1 cellular context compared by ENCODE assay signal in genomic region chr6:7974932-7975763, GRCh38.
TF ChIP-seq lines count a peak whose summit lies in the region.

No MANE protein-coding gene starts in this region.

TF ChIP-seq in K562, 482 proteins besides CTCF, POLR2A, EP300 and RAD21 (continued from another document and continues in another):
- 0 out of 2 replicates have a peak, but pooled peaks have one; percentile 35 for TF ChIP-seq NR2C2 (CRISPR knock-in tag; IDR thresholded peaks at IDR 0.05)
- peak; percentile 66 for TF ChIP-seq NR2C2 (tag; IDR thresholded peaks at IDR 0.05)
- no peak for TF ChIP-seq WHSC1 (IDR thresholded peaks at IDR 0.05; ENCODE audit: low read length)
- TF ChIP-seq YBX1 (IDR thresholded peaks at IDR 0.05): no peak
- TF ChIP-seq MTA3 (IDR thresholded peaks at IDR 0.05; ENCODE audit: borderline replicate concordance): peak; percentile 93
- peak; percentile 97 for TF ChIP-seq CHAMP1 (IDR thresholded peaks at IDR 0.05)
- TF ChIP-seq MEF2D (tag; conservative IDR thresholded peaks at IDR 0.05; ENCODE audit: low read depth): peak; percentile 64; the same call in 1 of the 2 replicates
- peak; percentile 99 for TF ChIP-seq ZNF263 (CRISPR knock-in tag; IDR thresholded peaks at IDR 0.05; ENCODE audit: borderline replicate concordance)
- TF ChIP-seq MAX (CRISPR knock-in tag; IDR thresholded peaks at IDR 0.05): peak; percentile 67; the same call in 1 of the 2 replicates
- TF ChIP-seq HDAC2 (IDR thresholded peaks at IDR 0.05): peak; percentile 94
- no peak for TF ChIP-seq ETS1 (conservative IDR thresholded peaks at IDR 0.05; ENCODE audit: control insufficient read depth, low read depth, low read length)
- TF ChIP-seq ATF1 (CRISPR knock-in tag; IDR thresholded peaks at IDR 0.05): no peak
- peak; percentile 37 for TF ChIP-seq ATF1 (tag; IDR thresholded peaks at IDR 0.05)
- TF ChIP-seq E2F3 (CRISPR knock-in tag; IDR thresholded peaks at IDR 0.05): no peak
- no peak for TF ChIP-seq DIDO1 (tag; IDR thresholded peaks at IDR 0.05; ENCODE audit: low read depth)
- no peak for TF ChIP-seq RFX5 (IDR thresholded peaks at IDR 0.05; ENCODE audit: low read depth, low read length)
- no peak for TF ChIP-seq POLR3G (IDR thresholded peaks at IDR 0.05; ENCODE audit: extremely low read depth, insufficient read length, insufficient replicate concordance)
- no peak for TF ChIP-seq HMGXB4 (CRISPR knock-in tag; IDR thresholded peaks at IDR 0.05)
- TF ChIP-seq SAP30 (IDR thresholded peaks at IDR 0.05; ENCODE audit: borderline replicate concordance, insufficient read depth, low read depth, low read length, poor library complexity, severe bottlenecking): no peak
- peak; percentile 100 for TF ChIP-seq JUND (IDR thresholded peaks at IDR 0.05; ENCODE audit: borderline replicate concordance, low read depth, low read length)
- peak; percentile 99 for TF ChIP-seq JUND (tag; IDR thresholded peaks at IDR 0.05; ENCODE audit: borderline replicate concordance, low read depth, low read length)
- no peak for TF ChIP-seq MITF (IDR thresholded peaks at IDR 0.05)
- TF ChIP-seq ZBTB49 (CRISPR knock-in tag; IDR thresholded peaks at IDR 0.05; ENCODE audit: borderline replicate concordance): no peak
- TF ChIP-seq GATAD2A (IDR thresholded peaks at IDR 0.05): peak; percentile 72; the same call in 1 of the 2 replicates
- TF ChIP-seq ZNF586 (CRISPR knock-in tag; conservative IDR thresholded peaks at IDR 0.05): no peak
- TF ChIP-seq GATA2 (CRISPR knock-in tag; IDR thresholded peaks at IDR 0.05): peak; percentile 92
- TF ChIP-seq MECOM (CRISPR knock-in tag; IDR thresholded peaks at IDR 0.05): peak; percentile 87
- peak in 1 of 2 experiments; percentile 66; a peak in 2 of 4 replicates for TF ChIP-seq HDAC1 (IDR thresholded peaks at IDR 0.05)
- TF ChIP-seq ZMIZ1 (IDR thresholded peaks at IDR 0.05; ENCODE audit: low read depth in 2 of 2, low read length in 2 of 2): peak in 1 of 2 experiments; percentile 84; a peak in 2 of 4 replicates
- no peak for TF ChIP-seq PHTF2 (CRISPR knock-in tag; IDR thresholded peaks at IDR 0.05)
- TF ChIP-seq ZNF12 (CRISPR knock-in tag; IDR thresholded peaks at IDR 0.05): no peak
- TF ChIP-seq E2F8 (IDR thresholded peaks at IDR 0.05; ENCODE audit: low read depth, partially characterized antibody): no peak
- no peak for TF ChIP-seq MCM7 (IDR thresholded peaks at IDR 0.05)
- peak; percentile 80; the same call in 1 of the 2 replicates for TF ChIP-seq CBFB (CRISPR knock-in tag; IDR thresholded peaks at IDR 0.05)
- peak in 1 of 2 experiments; percentile 81; a peak in 3 of 4 replicates for TF ChIP-seq ARNT (IDR thresholded peaks at IDR 0.05)
- no peak for TF ChIP-seq HNRNPK (IDR thresholded peaks at IDR 0.05; ENCODE audit: low read depth, low read length, poor library complexity, severe bottlenecking)
- TF ChIP-seq MEF2A (IDR thresholded peaks at IDR 0.05; ENCODE audit: control insufficient read depth, low read depth, low read length): no peak
- TF ChIP-seq BRF2 (IDR thresholded peaks at IDR 0.05; ENCODE audit: borderline replicate concordance, insufficient read depth, insufficient read length): no peak
- TF ChIP-seq LEF1 (IDR thresholded peaks at IDR 0.05): peak; percentile 90; the same call in 1 of the 2 replicates
- TF ChIP-seq NFRKB (IDR thresholded peaks at IDR 0.05; ENCODE audit: low read depth): no peak
- no peak for TF ChIP-seq ARID3B (CRISPR knock-in tag; IDR thresholded peaks at IDR 0.05; ENCODE audit: borderline replicate concordance)
- peak; percentile 60 for TF ChIP-seq HMGN3 (IDR thresholded peaks at IDR 0.05; ENCODE audit: borderline replicate concordance, extremely low read depth, insufficient read length, low read depth, low read length)
- peak; percentile 94 for TF ChIP-seq CXXC5 (CRISPR knock-in tag; IDR thresholded peaks at IDR 0.05)
- no peak for TF ChIP-seq PRMT5 (CRISPR knock-in tag; IDR thresholded peaks at IDR 0.05)
- no peak for TF ChIP-seq CSDE1 (IDR thresholded peaks at IDR 0.05)
- peak; percentile 61; the same call in 1 of the 2 replicates for TF ChIP-seq STAT5A (IDR thresholded peaks at IDR 0.05; ENCODE audit: borderline replicate concordance, low read length)
